In the genomic region with DNA sequence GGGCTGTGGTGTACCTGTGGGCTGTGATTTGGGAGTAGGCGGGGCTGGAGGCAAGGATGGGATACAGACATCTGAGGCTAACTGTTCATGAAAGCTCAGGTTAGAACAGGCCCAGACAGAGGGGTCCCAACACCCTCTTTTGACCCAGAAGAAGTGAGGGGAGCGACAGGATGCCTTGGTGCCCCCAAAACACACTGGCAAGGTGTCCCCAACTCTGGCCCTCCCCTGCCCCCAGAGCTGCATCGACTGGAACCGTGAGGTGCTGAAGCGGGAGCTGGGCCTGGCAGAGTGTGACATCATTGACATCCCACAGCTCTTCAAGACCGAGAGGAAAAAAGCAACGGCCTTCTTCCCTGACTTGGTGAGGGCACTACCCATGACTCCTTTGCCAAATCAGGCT, we compare ENCODE assay signal across 9 cellular contexts. TPM values are rescaled to one million over a fixed set of nuclear protein-coding genes. Genes with fewer than 3 reads are reported as not detected.
"Had no signal": no experiment of that assay in that cellular context is flagged by ENCODE, and none has a peak within 500 bp of the region (broad histone marks: within the 10 kb centered on the region; RNA-seq: fewer than 3 reads in every experiment).

No MANE protein-coding gene starts in this region.

- H3K4me2 ChIP-seq: GM23338 had no signal

- ATAC-seq: GM23338, K562 had no signal

- H2AFZ ChIP-seq: GM23338 had no signal

- DNase-seq: H9, HCEC 1CT, HFFc6, IMR-90, KG1 had no signal

- H3K4me3 ChIP-seq: GM23338, K562 had no signal

RNA-seq across cellular contexts. Expression of a gene that starts 27.6 kb away (rescaled TPM):
- total RNA-seq: H1, HFFc6, HT-29, IMR-90 had no signal
- polyA plus RNA-seq: IMR-90 had no signal

RNA-seq across cellular contexts. Expression of a gene that starts 31.5 kb away (rescaled TPM):
- total RNA-seq: IMR-90, K562 had no signal
- polyA plus RNA-seq: IMR-90, K562 had no signal
